In genomic region chr6:39777218-39777617, GRCh38 we compare ENCODE assay signal across 24 cellular contexts. TPM values are rescaled to one million over a fixed set of nuclear protein-coding genes. Genes with fewer than 3 reads are reported as not detected.
DNase-seq lines count a peak whose midpoint lies in the region; ATAC-seq and TF ChIP-seq lines count a peak whose summit lies in the region.
"Had no signal": no experiment of that assay in that cellular context is flagged by ENCODE, and none has a peak within 500 bp of the region (broad histone marks: within the 10 kb centered on the region; RNA-seq: fewer than 3 reads in every experiment).

No MANE protein-coding gene starts in this region.

- no peak overlapping the region for H3K27ac Mint-ChIP-seq in GM23338
- H3K27ac Mint-ChIP-seq: activated T-helper 2 cell treated with anti-CD3 and anti-CD28 coated beads, Interferon-gamma antibody, Interleukin-2, Interleukin-4, amounts not matched to agents 10 μg/mL and 5 μg/mL and 100 μg/mL, durations not matched to agents 14 hours and 24 hours and 36 hours; T-helper 2 cell treated with Interferon-gamma antibody and Interleukin-4, amounts not matched to agents 5 μg/mL and 100 μg/mL, for 36 hours had no signal

- H3K27me3 ChIP-seq in GM23338 (ENCODE audit: insufficient read depth): no peaks in the 10 kb centered on the region
- H3K27me3 ChIP-seq: colonic mucosa had no signal

- H3K4me3 ChIP-seq in GM23338 (no peak overlapping the region), mesodermal cell (ENCODE audit: extremely low read depth, insufficient read depth, low read length, poor library complexity, severe bottlenecking) (no peak overlapping the region)
- H3K4me3 ChIP-seq: colonic mucosa had no signal

- no peaks in the 10 kb centered on the region for H3K27me3 Mint-ChIP-seq in GM23338 (ENCODE audit: insufficient read depth, low read depth, poor library complexity)

- H3K36me3 ChIP-seq in GM23338 (ENCODE audit: insufficient read depth) (no peaks in the 10 kb centered on the region), mesodermal cell (ENCODE audit: control insufficient read depth, insufficient read depth, low read length) (no peaks in the 10 kb centered on the region)
- H3K36me3 ChIP-seq: colonic mucosa had no signal

- H3K4me1 ChIP-seq in GM23338 (ENCODE audit: insufficient read depth): peaks cover 11% of the 10 kb centered on the region
- H3K4me1 ChIP-seq in mesodermal cell (ENCODE audit: control insufficient read depth, insufficient read depth, low read length, poor library complexity, severe bottlenecking): peaks cover 25% of the 10 kb centered on the region
- H3K4me1 ChIP-seq: colonic mucosa had no signal

- no peaks in the 10 kb centered on the region for H3K9me3 Mint-ChIP-seq in GM23338
- H3K9me3 Mint-ChIP-seq: activated T-helper 2 cell treated with anti-CD3 and anti-CD28 coated beads, Interferon-gamma antibody, Interleukin-2, Interleukin-4, amounts not matched to agents 10 μg/mL and 5 μg/mL and 100 μg/mL, durations not matched to agents 14 hours and 24 hours and 36 hours; T-helper 2 cell treated with Interferon-gamma antibody and Interleukin-4, amounts not matched to agents 5 μg/mL and 100 μg/mL, for 36 hours had no signal

- H3K9me3 ChIP-seq in mesodermal cell (ENCODE audit: control insufficient read depth, low read length): no peaks in the 10 kb centered on the region
- H3K9me3 ChIP-seq: colonic mucosa had no signal

- peak; percentile 77 for ATAC-seq in GM23338
- ATAC-seq in sciatic nerve: peak; percentile 39
- ATAC-seq in GM18517 (IDR thresholded peaks at IDR 0.05; ENCODE audit: unreplicated experiment): no peak
- ATAC-seq in GM21367 (IDR thresholded peaks at IDR 0.05; ENCODE audit: unreplicated experiment): no peak
- ATAC-seq: HepG2, SK-N-SH treated with all-trans-retinoic acid at 6 μM for 48 hours had no signal

- WGBS in mesodermal cell (ENCODE audit: insufficient coverage in 2 of 2), 2 experiments: 69 to 72% methylated on average over 9 to 10 of the region's 10 CpGs

- H2AFZ ChIP-seq in GM23338: peak overlapping the region; percentile 95

- H3K4me1 Mint-ChIP-seq in GM23338: peaks cover 18% of the 10 kb centered on the region; the same call in 2 of the 3 replicates

- no peak overlapping the region for H3K4me3 Mint-ChIP-seq in GM23338
- H3K4me3 Mint-ChIP-seq: T-helper 2 cell treated with Interferon-gamma antibody and Interleukin-4, amounts not matched to agents 5 μg/mL and 100 μg/mL, for 36 hours had no signal

- no peak for TF ChIP-seq CTCF in GM23338 (conservative IDR thresholded peaks at IDR 0.05; ENCODE audit: low read depth in 2 of 2)

- no peak overlapping the region for H3K27ac ChIP-seq in GM23338 (ENCODE audit: low read depth)
- peak overlapping the region; percentile 25 for H3K27ac ChIP-seq in cingulate gyrus (ENCODE audit: low read depth, low read length)
- H3K27ac ChIP-seq in mesodermal cell (ENCODE audit: low read depth, low read length, severe bottlenecking): peak overlapping the region; percentile 86
- H3K27ac ChIP-seq: C4-2B, colonic mucosa, HL-60 had no signal

- H4K20me1 ChIP-seq in GM23338 (replicated peaks; ENCODE audit: insufficient read depth): no peaks in the 10 kb centered on the region

- intact Hi-C loops in sciatic nerve (cut with DNase I): no loop called here

- H3F3A ChIP-seq in GM23338 (replicated peaks; ENCODE audit: low read depth): no peaks in the 10 kb centered on the region

- H3K79me2 ChIP-seq in GM23338 (replicated peaks; ENCODE audit: insufficient read depth): no peaks in the 10 kb centered on the region

- 0 out of 2 replicates have a peak, but pooled peaks cover 9% of the 10 kb centered on the region for H3K9me2 ChIP-seq in GM23338 (ENCODE audit: insufficient read depth)

- DNase-seq in GM23338 (ENCODE audit: low spot score) (peak; percentile 13), sciatic nerve (ENCODE audit: low spot score) (no peak), NCI-H128 (lab: John Stamatoyannopoulos, UW; ENCODE audit: unreplicated experiment) (no peak), NCI-H510A treated with DMSO at 0.1 percent for 48 hours (lab: John Stamatoyannopoulos, UW) (no peak)
- DNase-seq: activated CD4-positive, alpha-beta T cell treated with anti-CD3 and anti-CD28 coated beads, Interleukin-2, amount 50 U/mL, for 4 hours; activated CD8-positive, alpha-beta memory T cell treated with anti-CD3 and anti-CD28 coated beads, Interleukin-2, amount 50 U/mL, for 48 hours; Calu3; colonic mucosa; NCI-H1048; NCI-H2029 treated with DMSO at 0.1 percent for 48 hours; NCI-H524 treated with DMSO at 0.1 percent for 48 hours; RPMI8226; stimulated activated CD4-positive, alpha-beta T cell treated with anti-CD3 and anti-CD28 coated beads, Interleukin-15, amount 100 ng/mL, for 24 hours had no signal

- H3K36me3 Mint-ChIP-seq in GM23338 (ENCODE audit: low read depth): no peaks in the 10 kb centered on the region

- H3K4me2 ChIP-seq in GM23338: peak overlapping the region; percentile 59

TF ChIP-seq in GM23338, 12 proteins besides CTCF, POLR2A, EP300 and RAD21 (continues in another document):
- no peak for TF ChIP-seq ZNF331 (CRISPR knock-in tag; IDR thresholded peaks at IDR 0.05; ENCODE audit: low read depth)
- TF ChIP-seq CREB1 (CRISPR knock-in tag; IDR thresholded peaks at IDR 0.05; ENCODE audit: low read depth): no peak
- TF ChIP-seq, protein P1, sequence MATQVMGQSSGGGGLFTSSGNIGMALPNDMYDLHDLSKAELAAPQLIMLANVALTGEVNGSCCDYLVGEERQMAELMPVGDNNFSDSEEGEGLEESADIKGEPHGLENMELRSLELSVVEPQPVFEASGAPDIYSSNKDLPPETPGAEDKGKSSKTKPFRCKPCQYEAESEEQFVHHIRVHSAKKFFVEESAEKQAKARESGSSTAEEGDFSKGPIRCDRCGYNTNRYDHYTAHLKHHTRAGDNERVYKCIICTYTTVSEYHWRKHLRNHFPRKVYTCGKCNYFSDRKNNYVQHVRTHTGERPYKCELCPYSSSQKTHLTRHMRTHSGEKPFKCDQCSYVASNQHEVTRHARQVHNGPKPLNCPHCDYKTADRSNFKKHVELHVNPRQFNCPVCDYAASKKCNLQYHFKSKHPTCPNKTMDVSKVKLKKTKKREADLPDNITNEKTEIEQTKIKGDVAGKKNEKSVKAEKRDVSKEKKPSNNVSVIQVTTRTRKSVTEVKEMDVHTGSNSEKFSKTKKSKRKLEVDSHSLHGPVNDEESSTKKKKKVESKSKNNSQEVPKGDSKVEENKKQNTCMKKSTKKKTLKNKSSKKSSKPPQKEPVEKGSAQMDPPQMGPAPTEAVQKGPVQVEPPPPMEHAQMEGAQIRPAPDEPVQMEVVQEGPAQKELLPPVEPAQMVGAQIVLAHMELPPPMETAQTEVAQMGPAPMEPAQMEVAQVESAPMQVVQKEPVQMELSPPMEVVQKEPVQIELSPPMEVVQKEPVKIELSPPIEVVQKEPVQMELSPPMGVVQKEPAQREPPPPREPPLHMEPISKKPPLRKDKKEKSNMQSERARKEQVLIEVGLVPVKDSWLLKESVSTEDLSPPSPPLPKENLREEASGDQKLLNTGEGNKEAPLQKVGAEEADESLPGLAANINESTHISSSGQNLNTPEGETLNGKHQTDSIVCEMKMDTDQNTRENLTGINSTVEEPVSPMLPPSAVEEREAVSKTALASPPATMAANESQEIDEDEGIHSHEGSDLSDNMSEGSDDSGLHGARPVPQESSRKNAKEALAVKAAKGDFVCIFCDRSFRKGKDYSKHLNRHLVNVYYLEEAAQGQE (IDR thresholded peaks at IDR 0.05; ENCODE audit: unreplicated experiment): no peak
- TF ChIP-seq ZNF114 (CRISPR knock-in tag; IDR thresholded peaks at IDR 0.05): no peak
- no peak for TF ChIP-seq STAT1 (IDR thresholded peaks at IDR 0.05; ENCODE audit: unreplicated experiment)
- TF ChIP-seq JUNB (IDR thresholded peaks at IDR 0.05; ENCODE audit: unreplicated experiment): no peak
- no peak for TF ChIP-seq NANOG (IDR thresholded peaks at IDR 0.05; ENCODE audit: borderline replicate concordance)
- TF ChIP-seq, protein P2, sequence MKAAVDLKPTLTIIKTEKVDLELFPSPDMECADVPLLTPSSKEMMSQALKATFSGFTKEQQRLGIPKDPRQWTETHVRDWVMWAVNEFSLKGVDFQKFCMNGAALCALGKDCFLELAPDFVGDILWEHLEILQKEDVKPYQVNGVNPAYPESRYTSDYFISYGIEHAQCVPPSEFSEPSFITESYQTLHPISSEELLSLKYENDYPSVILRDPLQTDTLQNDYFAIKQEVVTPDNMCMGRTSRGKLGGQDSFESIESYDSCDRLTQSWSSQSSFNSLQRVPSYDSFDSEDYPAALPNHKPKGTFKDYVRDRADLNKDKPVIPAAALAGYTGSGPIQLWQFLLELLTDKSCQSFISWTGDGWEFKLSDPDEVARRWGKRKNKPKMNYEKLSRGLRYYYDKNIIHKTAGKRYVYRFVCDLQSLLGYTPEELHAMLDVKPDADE (IDR thresholded peaks at IDR 0.05): no peak
- TF ChIP-seq EZH2 (IDR thresholded peaks at IDR 0.05; ENCODE audit: low read depth, unreplicated experiment): no peak
- no peak for TF ChIP-seq EZH2phosphoT487 (IDR thresholded peaks at IDR 0.05; ENCODE audit: unreplicated experiment)
- no peak for TF ChIP-seq POLR2AphosphoS5 (IDR thresholded peaks at IDR 0.05; ENCODE audit: low read depth)

RNA-seq across cellular contexts. Expression of gene DAAM2, which starts 15.0 kb away (rescaled TPM):
- 2.5 and 4.9 TPM in 2 replicates for total RNA-seq in GM23338 (2014; rRNA removed; shearing (Covaris generic))
- polyA plus RNA-seq in GM23338 (2016; fragmentation: Nextera tagmentation; extraction: Ambion mirVana): 1.4 and 2.2 TPM in 2 replicates
- polyA plus RNA-seq in mesodermal cell (2013, experiment 1 of 2): 23.2 TPM
- 19.4 TPM for polyA plus RNA-seq in mesodermal cell (2013, experiment 2 of 2)
- total RNA-seq in sciatic nerve: 61.9 TPM
- total RNA-seq: activated T-helper 2 cell treated with anti-CD3 and anti-CD28 coated beads, Interferon-gamma antibody, Interleukin-2, Interleukin-4, amounts not matched to agents 10 μg/mL and 5 μg/mL and 100 μg/mL, durations not matched to agents 14 hours and 24 hours and 36 hours; Calu3; HepG2 had no signal

RNA-seq across cellular contexts. Expression of gene KIF6, which starts 52.0 kb away (rescaled TPM):
- total RNA-seq in GM23338 (2014; rRNA removed; shearing (Covaris generic)): 0.87 and 1.7 TPM in 2 replicates
- 1.7 and 2.0 TPM in 2 replicates for polyA plus RNA-seq in GM23338 (2016; fragmentation: Nextera tagmentation; extraction: Ambion mirVana)
- polyA plus RNA-seq in mesodermal cell (2013, experiment 1 of 2): 0.81 TPM
- polyA plus RNA-seq in mesodermal cell (2013, experiment 2 of 2): 1.0 TPM
- 0.53 TPM for total RNA-seq in sciatic nerve
- total RNA-seq: LHCN-M2 had no signal

Comparison
In these comparisons a context has a peak if more than half of its experiments do, and no peak if none do; other contexts are left out.
1. ATAC-seq: peak in GM23338 (single experiment) and sciatic nerve (single experiment); none in GM18517 (single experiment) and GM21367 (single experiment).
2. RNA of gene DAAM2, which starts 15.0 kb away (total RNA-seq): 61.9 TPM in sciatic nerve (single experiment); 2.5 to 4.9 TPM in GM23338; every median in the first group is over 10 times any median in the second.